23 cellular contexts compared by ENCODE assay signal in the genomic region with DNA sequence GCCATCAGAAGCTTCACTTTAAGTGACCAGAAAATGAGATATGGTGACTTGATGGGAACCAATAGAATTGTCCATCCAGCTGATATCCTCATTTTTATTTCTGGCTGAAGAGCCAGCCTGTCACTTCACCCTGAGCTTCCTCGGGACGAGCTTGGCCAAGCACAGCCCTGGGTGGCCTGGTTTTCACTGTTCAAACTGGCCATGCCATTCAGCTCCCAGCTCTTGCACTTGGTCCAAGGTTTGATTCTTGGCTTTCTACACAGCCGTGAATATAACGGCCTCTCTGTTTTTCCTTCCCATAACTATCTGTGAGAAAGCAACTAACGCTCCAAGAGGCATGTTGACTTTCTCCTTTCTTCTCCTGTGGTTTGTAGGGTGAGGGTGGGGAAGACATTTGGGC.
"Had no signal": no experiment of that assay in that cellular context is flagged by ENCODE, and none has a peak within 500 bp of the region (broad histone marks: within the 10 kb centered on the region; RNA-seq: fewer than 3 reads in every experiment).

No MANE protein-coding gene starts in this region.

- H3K27me3 Mint-ChIP-seq: effector memory CD8-positive, alpha-beta T cell; type B pancreatic cell had no signal

- H3K27me3 ChIP-seq: esophagus muscularis mucosa, gastrocnemius medialis, left lung, neutrophil, right atrium auricular region, sigmoid colon had no signal

- H3K36me3 ChIP-seq: neutrophil, sigmoid colon had no signal

- H3K9me3 ChIP-seq: esophagus muscularis mucosa, gastrocnemius medialis, left lung, lower lobe of right lung, neutrophil, right atrium auricular region, sigmoid colon had no signal

- H3K4me3 Mint-ChIP-seq: dendritic cell treated with granulocyte-macrophage colony-stimulating factor and Interleukin-4, amounts not matched to agents 40 ng/mL and 50 ng/mL, for 4 days; effector memory CD8-positive, alpha-beta T cell; immature natural killer cell; naive thymus-derived CD4-positive, alpha-beta T cell; nephron progenitor cell; type B pancreatic cell had no signal

- H3K27ac ChIP-seq: epithelial cell of prostate, esophagus muscularis mucosa, left lung, lower lobe of right lung, neutrophil, right atrium auricular region, skin epidermis had no signal

- H3K27ac Mint-ChIP-seq: dendritic cell treated with granulocyte-macrophage colony-stimulating factor and Interleukin-4, amounts not matched to agents 40 ng/mL and 50 ng/mL, for 4 days; effector memory CD8-positive, alpha-beta T cell; immature natural killer cell; naive thymus-derived CD4-positive, alpha-beta T cell; nephron progenitor cell had no signal

- H3K4me3 ChIP-seq: esophagus muscularis mucosa, gastrocnemius medialis, left lung, lower lobe of right lung, right atrium auricular region, sigmoid colon, skin epidermis had no signal

- H3K9me3 Mint-ChIP-seq: dendritic cell treated with granulocyte-macrophage colony-stimulating factor and Interleukin-4, amounts not matched to agents 40 ng/mL and 50 ng/mL, for 4 days; nephron progenitor cell; type B pancreatic cell had no signal

- ATAC-seq: effector memory CD8-positive, alpha-beta T cell; gastrocnemius medialis; left lung; lower lobe of right lung; naive thymus-derived CD4-positive, alpha-beta T cell had no signal

- DNase-seq: effector memory CD8-positive, alpha-beta T cell; gastrocnemius medialis; glutamatergic neuron; immature natural killer cell; lower lobe of right lung; mesenchymal stem cell; naive thymus-derived CD4-positive, alpha-beta T cell; nephron progenitor cell; sigmoid colon; stimulated activated CD4-positive, alpha-beta T cell treated with anti-CD3 and anti-CD28 coated beads, Interleukin-2, amount 100 ng/mL, for 24 hours; stimulated activated CD4-positive, alpha-beta T cell treated with anti-CD3 and anti-CD28 coated beads, Interleukin-4, amount 100 ng/mL, for 4 hours; stimulated activated naive CD4-positive, alpha-beta T cell had no signal

- H3K4me1 Mint-ChIP-seq: immature natural killer cell; naive thymus-derived CD4-positive, alpha-beta T cell had no signal

- FAIRE-seq: colon, keratinocyte, urothelium cell line had no signal
